9 cellular contexts compared by ENCODE assay signal in genomic region chr20:64102647-64103354, GRCh38. TPM values are rescaled to one million over a fixed set of nuclear protein-coding genes. Genes with fewer than 3 reads are reported as not detected.
A peak's percentile ranks its signal among the peaks of the same experiment; 100 is the strongest.
DNase-seq lines count a peak whose midpoint lies in the region; ATAC-seq lines count a peak whose summit lies in the region.
"Had no signal": no experiment of that assay in that cellular context is flagged by ENCODE, and none has a peak within 500 bp of the region (broad histone marks: within the 10 kb centered on the region; RNA-seq: fewer than 3 reads in every experiment).

No MANE protein-coding gene starts in this region.

- peak overlapping the region in 4 of 7 experiments; percentile 6 to 42 (median 20) for H3K4me3 ChIP-seq in skin epidermis

- intact Hi-C loops in Right ventricle myocardium superior (cut with DNase I) (no loop called here), left colon (cut with DNase I, micrococcal nuclease) (no loop called here)

- no peak overlapping the region for H3K27ac ChIP-seq in skin epidermis

- ATAC-seq in Right ventricle myocardium superior (ENCODE audit: poor library complexity) = peak; percentile 78
- no peak for ATAC-seq in left colon
- no peak for ATAC-seq in HG03520 (IDR thresholded peaks at IDR 0.05; ENCODE audit: unreplicated experiment)
- no peak for ATAC-seq in HG03432 (IDR thresholded peaks at IDR 0.05; ENCODE audit: unreplicated experiment)

- DNase-seq in NCI-H187 (lab: John Stamatoyannopoulos, UW) = peak; percentile 52 to 85
- DNase-seq in NCI-H187 treated with DMSO at 0.1 percent for 48 hours (lab: John Stamatoyannopoulos, UW) = no peak
- peak; percentile 58 for DNase-seq in NCI-H526 treated with DMSO at 0.1 percent for 48 hours (lab: John Stamatoyannopoulos, UW)
- DNase-seq in Right ventricle myocardium superior = peak; percentile 42
- DNase-seq in left colon = no peak

RNA-seq across cellular contexts. Expression of gene NPBWR2, which starts 4.6 kb away (rescaled TPM):
- not detected for total RNA-seq in Right ventricle myocardium superior
- total RNA-seq in left colon = not detected
- total RNA-seq: skeletal muscle tissue had no signal

RNA-seq across cellular contexts. Expression of gene LKAAEAR1, which starts 18.6 kb away (rescaled TPM):
- total RNA-seq in Right ventricle myocardium superior (not detected), left colon (not detected)

RNA-seq across cellular contexts. Expression of gene OPRL1, which starts 22.9 kb away (rescaled TPM):
- total RNA-seq in Right ventricle myocardium superior = 0.75 TPM
- total RNA-seq in left colon = under 1 TPM; 0.15 to 0.17 TPM

RNA-seq across cellular contexts. Expression of gene RGS19, which starts 23.5 kb away (rescaled TPM):
- total RNA-seq in Right ventricle myocardium superior = 6.7 TPM
- total RNA-seq in left colon = 1 to 10 TPM; 3.4 to 5.9 TPM

RNA-seq across cellular contexts. Expression of gene TCEA2, which starts 39.8 kb away (rescaled TPM):
- total RNA-seq in Right ventricle myocardium superior = 34.6 TPM
- 1 to 10 TPM; 7.9 to 9.9 TPM for total RNA-seq in left colon

Comparison
In these comparisons a context has a peak if more than half of its experiments do, and no peak if none do; other contexts are left out.
1. DNase-seq: peak in NCI-H187 (2 of 2), NCI-H526 treated with DMSO at 0.1 percent for 48 hours (single experiment) and Right ventricle myocardium superior (single experiment); none in NCI-H187 treated with DMSO at 0.1 percent for 48 hours (single experiment) and left colon (0 of 2).